27 cellular contexts compared by ENCODE assay signal in the genomic region with DNA sequence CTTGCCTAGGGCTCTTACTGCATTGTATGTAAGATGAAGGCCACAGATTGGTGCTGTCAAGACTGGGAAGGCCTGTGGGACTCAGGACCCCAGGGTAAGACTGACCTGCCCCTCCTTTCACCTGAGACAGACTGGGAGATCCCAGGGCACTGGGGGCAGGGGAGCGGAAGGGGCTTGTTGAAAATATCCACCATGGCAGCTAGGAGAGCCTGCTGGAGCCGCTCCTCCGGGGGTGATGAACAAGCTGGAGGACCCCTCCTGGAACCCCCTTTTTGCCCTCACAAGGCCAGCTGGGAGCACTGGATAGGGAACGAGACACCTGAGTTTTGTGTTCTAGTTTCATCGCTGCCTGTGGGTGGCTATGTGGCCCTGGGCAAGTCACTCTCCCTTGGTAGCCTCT. TPM values are rescaled to one million over a fixed set of nuclear protein-coding genes. Genes with fewer than 3 reads are reported as not detected.
DNase-seq lines count a peak whose midpoint lies in the region; ATAC-seq and TF ChIP-seq lines count a peak whose summit lies in the region.
"Had no signal": no experiment of that assay in that cellular context is flagged by ENCODE, and none has a peak within 500 bp of the region (broad histone marks: within the 10 kb centered on the region; RNA-seq: fewer than 3 reads in every experiment).

No MANE protein-coding gene starts in this region.

- no peaks in the 10 kb centered on the region for H3K27me3 ChIP-seq in lower lobe of right lung (ENCODE audit: low read depth)
- no peaks in the 10 kb centered on the region for H3K27me3 ChIP-seq in subcutaneous abdominal adipose tissue (ENCODE audit: control insufficient read depth in 5 of 5, insufficient read depth in 4 of 5, low read length in 5 of 5)
- H3K27me3 ChIP-seq in body of pancreas: no peaks in the 10 kb centered on the region
- H3K27me3 ChIP-seq: hepatocyte, neural progenitor cell had no signal

- ATAC-seq in activated B cell treated with CpG ODN at 0.5 μM for 24 hours (ENCODE audit: low read depth) (no peak), lower lobe of right lung (no peak), body of pancreas (no peak)
- ATAC-seq: WTC11 had no signal

- peak; percentile 1 for DNase-seq in T-helper 2 cell treated with Interferon-gamma antibody and Interleukin-4, amounts not matched to agents 5 μg/mL and 100 μg/mL, for 36 hours (ENCODE audit: low spot score)
- DNase-seq in T-helper 2 cell (no peak), activated B cell treated with CpG ODN at 0.5 μM for 24 hours (peak; percentile 4), lower lobe of right lung (no peak), kidney tubule cell (ENCODE audit: low spot score) (no peak), body of pancreas (no peak)
- no peak for DNase-seq in stimulated activated CD8-positive, alpha-beta memory T cell treated with anti-CD3 and anti-CD28 coated beads, Interleukin-4, amount 100 ng/mL, for 48 hours
- DNase-seq: activated CD4-positive, alpha-beta T cell treated with anti-CD3 and anti-CD28 coated beads, Interleukin-2, amount 50 U/mL, for 48 hours; activated gamma-delta T cell; activated T-cell treated with anti-CD3 and anti-CD28 coated beads for 4 hours; CD4-positive, alpha-beta memory T cell; DMS153; HFFc6; NCI-H1105 treated with DMSO at 0.1 percent for 48 hours; NCI-H2029; NCI-H2227 treated with DMSO at 0.1 percent for 48 hours; NCI-H69; RPMI8226; small intestine; stimulated activated CD4-positive, alpha-beta T cell treated with anti-CD3 and anti-CD28 coated beads, Interleukin-2, amount 100 ng/mL, for 24 hours; T1000 had no signal

- no peak overlapping the region for H3K27ac Mint-ChIP-seq in T-helper 2 cell treated with Interferon-gamma antibody and Interleukin-4, amounts not matched to agents 5 μg/mL and 100 μg/mL, for 36 hours
- no peak overlapping the region for H3K27ac Mint-ChIP-seq in activated B cell treated with CpG ODN at 0.5 μM for 24 hours
- H3K27ac Mint-ChIP-seq: HFFc6, neural progenitor cell, WTC11 had no signal

- CTCF ChIA-PET in activated B cell treated with CpG ODN at 0.5 μM for 24 hours (lab: Charles Lee): interaction anchor here (1.4 to 1.5 kb wide), 2 partner anchors 165 kb away, joined by 3 to 4 read pairs; no protein-coding TSS in a partner anchor

- 98 to 100% methylated on average over 5 of the region's 5 CpGs for WGBS in body of pancreas, 2 donors

- H3K9me3 ChIP-seq in lower lobe of right lung (no peaks in the 10 kb centered on the region), subcutaneous abdominal adipose tissue (ENCODE audit: control insufficient read depth in 5 of 5, low read length in 5 of 5) (no peaks in the 10 kb centered on the region), body of pancreas (no peaks in the 10 kb centered on the region)
- H3K9me3 ChIP-seq: prostate gland had no signal

- TF ChIP-seq CTCF in activated B cell treated with CpG ODN at 0.5 μM for 24 hours (IDR thresholded peaks at IDR 0.05) (no peak), lower lobe of right lung (IDR thresholded peaks at IDR 0.05) (no peak), body of pancreas (IDR thresholded peaks at IDR 0.05) (no peak)

- H3K4me3 Mint-ChIP-seq in T-helper 2 cell treated with Interferon-gamma antibody and Interleukin-4, amounts not matched to agents 5 μg/mL and 100 μg/mL, for 36 hours: no peak overlapping the region
- no peak overlapping the region for H3K4me3 Mint-ChIP-seq in activated B cell treated with CpG ODN at 0.5 μM for 24 hours
- H3K4me3 Mint-ChIP-seq: CD4-positive, alpha-beta memory T cell; HFFc6; neural progenitor cell; WTC11 had no signal

- peak overlapping the region in 1 of 5 donors; percentile 38 for H3K9ac ChIP-seq in subcutaneous abdominal adipose tissue (ENCODE audit: low read length in 5 of 5)
- H3K9ac ChIP-seq: neural progenitor cell had no signal

- H3K36me3 Mint-ChIP-seq in T-helper 2 cell treated with Interferon-gamma antibody and Interleukin-4, amounts not matched to agents 5 μg/mL and 100 μg/mL, for 36 hours (ENCODE audit: low read depth): peaks cover 10% of the 10 kb centered on the region
- peaks cover 13% of the 10 kb centered on the region for H3K36me3 Mint-ChIP-seq in activated B cell treated with CpG ODN at 0.5 μM for 24 hours (ENCODE audit: low read depth)

- H3K4me3 ChIP-seq in lower lobe of right lung (no peak overlapping the region), subcutaneous abdominal adipose tissue (ENCODE audit: low read depth in 1 of 5, low read length in 5 of 5) (no peak overlapping the region), body of pancreas (no peak overlapping the region)
- H3K4me3 ChIP-seq: hepatocyte, neural progenitor cell, prostate gland had no signal

- H3K27ac ChIP-seq in lower lobe of right lung (peak overlapping the region; percentile 81), subcutaneous abdominal adipose tissue (ENCODE audit: low read depth, low read length) (peak overlapping the region; percentile 61), body of pancreas (no peak overlapping the region)
- H3K27ac ChIP-seq: 22Rv1, hepatocyte, neural progenitor cell, prostate gland had no signal

- no peak for TF ChIP-seq POLR2A in body of pancreas (IDR thresholded peaks at IDR 0.05)

- intact Hi-C loops in activated B cell treated with CpG ODN at 0.5 μM for 24 hours (cut with micrococcal nuclease) (no loop called here), lower lobe of right lung (cut with DNase I) (no loop called here), body of pancreas (cut with DNase I) (no loop called here)

- H3K27me3 Mint-ChIP-seq in T-helper 2 cell treated with Interferon-gamma antibody and Interleukin-4, amounts not matched to agents 5 μg/mL and 100 μg/mL, for 36 hours (ENCODE audit: low read depth): no peaks in the 10 kb centered on the region
- H3K27me3 Mint-ChIP-seq in activated B cell treated with CpG ODN at 0.5 μM for 24 hours: no peaks in the 10 kb centered on the region
- H3K27me3 Mint-ChIP-seq: CD4-positive, alpha-beta memory T cell had no signal

- H3K4me1 Mint-ChIP-seq in T-helper 2 cell treated with Interferon-gamma antibody and Interleukin-4, amounts not matched to agents 5 μg/mL and 100 μg/mL, for 36 hours (ENCODE audit: low read depth): peaks cover 18% of the 10 kb centered on the region
- peaks cover 24% of the 10 kb centered on the region for H3K4me1 Mint-ChIP-seq in activated B cell treated with CpG ODN at 0.5 μM for 24 hours
- H3K4me1 Mint-ChIP-seq: neural progenitor cell had no signal

- no peaks in the 10 kb centered on the region for H3K9me3 Mint-ChIP-seq in T-helper 2 cell treated with Interferon-gamma antibody and Interleukin-4, amounts not matched to agents 5 μg/mL and 100 μg/mL, for 36 hours
- no peaks in the 10 kb centered on the region for H3K9me3 Mint-ChIP-seq in activated B cell treated with CpG ODN at 0.5 μM for 24 hours
- H3K9me3 Mint-ChIP-seq: CD4-positive, alpha-beta memory T cell; HFFc6; neural progenitor cell; WTC11 had no signal

- POLR2A ChIA-PET in activated B cell treated with CpG ODN at 0.5 μM for 24 hours (lab: Charles Lee): no interaction called here

- H3K36me3 ChIP-seq in lower lobe of right lung (no peaks in the 10 kb centered on the region), subcutaneous abdominal adipose tissue (ENCODE audit: control insufficient read depth in 5 of 5, insufficient read depth in 5 of 5, low read length in 5 of 5) (peaks cover 0 to 2% (median 0%) of the 10 kb centered on the region in 5 donors), body of pancreas (replicated peaks in 1 of 2; ENCODE audit: insufficient read depth in 1 of 2, low read depth in 2 of 2) (no peaks in the 10 kb centered on the region)
- H3K36me3 ChIP-seq: neural progenitor cell, prostate gland had no signal

- peaks cover 40% of the 10 kb centered on the region for H3K4me1 ChIP-seq in lower lobe of right lung
- H3K4me1 ChIP-seq in subcutaneous abdominal adipose tissue (ENCODE audit: control insufficient read depth in 5 of 5, insufficient read depth in 5 of 5, low read length in 5 of 5): peaks cover 2 to 55% (median 26%) of the 10 kb centered on the region in 5 donors
- H3K4me1 ChIP-seq in body of pancreas: peaks cover 18% of the 10 kb centered on the region
- H3K4me1 ChIP-seq: neural progenitor cell had no signal

RNA-seq across cellular contexts. Expression of gene SDCBP2, which starts 9.2 kb away (rescaled TPM):
- total RNA-seq in activated B cell treated with CpG ODN at 0.5 μM for 24 hours (0.51 and 1.2 TPM in 2 replicates), lower lobe of right lung (10.8 TPM), body of pancreas (10 to 100 TPM; 14.8 to 20.0 TPM)

RNA-seq across cellular contexts. Expression of gene FKBP1A, which starts 54.8 kb away (rescaled TPM):
- 128 and 134 TPM in 2 replicates for total RNA-seq in activated B cell treated with CpG ODN at 0.5 μM for 24 hours
- total RNA-seq in lower lobe of right lung: 291 TPM
- 10 to 100 TPM; 47.5 to 57.7 TPM for total RNA-seq in body of pancreas

Comparison
In these comparisons a context has a peak if more than half of its experiments do, and no peak if none do; other contexts are left out.
1. DNase-seq: peak in T-helper 2 cell treated with Interferon-gamma antibody and Interleukin-4, amounts not matched to agents 5 μg/mL and 100 μg/mL, for 36 hours (single experiment) and activated B cell treated with CpG ODN at 0.5 μM for 24 hours (single experiment); none in T-helper 2 cell (0 of 5), lower lobe of right lung (single experiment), kidney tubule cell (single experiment), body of pancreas (0 of 4) and stimulated activated CD8-positive, alpha-beta memory T cell treated with anti-CD3 and anti-CD28 coated beads, Interleukin-4, amount 100 ng/mL, for 48 hours (single experiment).
2. H3K27ac ChIP-seq: peak in lower lobe of right lung (single experiment) and subcutaneous abdominal adipose tissue (single experiment); none in body of pancreas (0 of 4).